Comparison of ENCODE assay signal across 37 cellular contexts in the genomic region with DNA sequence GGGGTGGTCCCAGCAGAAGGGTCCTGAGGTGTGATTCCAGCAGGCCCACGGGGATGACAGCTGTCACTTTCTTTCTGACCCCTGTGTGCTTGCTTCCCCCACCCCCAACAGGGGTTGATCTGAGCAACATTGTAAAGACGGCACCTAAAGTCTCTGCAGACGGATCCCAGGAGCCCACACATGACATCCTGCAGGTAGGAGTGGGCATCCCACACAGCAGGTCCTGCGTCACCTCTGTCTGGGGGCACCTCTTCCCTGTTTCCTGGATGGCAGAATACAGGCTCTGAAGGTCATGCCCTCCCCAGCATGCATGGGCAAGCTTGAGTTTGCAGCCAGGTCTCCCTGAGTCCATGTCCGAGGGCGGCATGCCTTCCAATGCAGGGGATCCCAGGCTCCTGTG.
"Had no signal": no experiment of that assay in that cellular context is flagged by ENCODE, and none has a peak within 500 bp of the region (broad histone marks: within the 10 kb centered on the region; RNA-seq: fewer than 3 reads in every experiment).

No MANE protein-coding gene starts in this region.

- H3K27ac ChIP-seq: ascending aorta, cardiac muscle cell, WERI-Rb-1 had no signal

- H3K27ac Mint-ChIP-seq: activated CD4-positive, alpha-beta memory T cell treated with anti-CD3 and anti-CD28 coated beads, Interleukin-2, amount 10 ng/mL, durations not matched to agents 7 days and 5 days; activated CD4-positive, alpha-beta T cell treated with anti-CD3 and anti-CD28 coated beads for 36 hours; activated CD4-positive, alpha-beta T cell treated with anti-CD3 and anti-CD28 coated beads, Interleukin-2, amount 10 ng/mL, durations not matched to agents 7 days and 5 days; activated CD8-positive, alpha-beta memory T cell treated with anti-CD3 and anti-CD28 coated beads, Interleukin-2, amount 10 ng/mL, durations not matched to agents 7 days and 5 days; activated CD8-positive, alpha-beta T cell treated with anti-CD3 and anti-CD28 coated beads, Interleukin-2, amount 10 ng/mL, durations not matched to agents 7 days and 5 days; activated naive CD4-positive, alpha-beta T cell treated with anti-CD3 and anti-CD28 coated beads, Interleukin-2, amount 10 ng/mL, durations not matched to agents 7 days and 5 days; activated naive CD4-positive, alpha-beta T cell treated with anti-CD3 and anti-CD28 coated beads, Interleukin-2, amount 50 U/mL, for 24 hours; activated naive CD8-positive, alpha-beta T cell; activated naive CD8-positive, alpha-beta T cell treated with anti-CD3 and anti-CD28 coated beads, Interleukin-2, amount 10 ng/mL, durations not matched to agents 7 days and 5 days; activated naive CD8-positive, alpha-beta T cell treated with anti-CD3 and anti-CD28 coated beads, Interleukin-2, amount 50 U/mL, for 24 hours; activated T-cell treated with anti-CD3 and anti-CD28 coated beads, Interleukin-2, amount 50 U/mL, for 24 hours; activated T-helper 2 cell treated with anti-CD3 and anti-CD28 coated beads, Interferon-gamma antibody, Interleukin-2, Interleukin-4, amounts not matched to agents 10 μg/mL and 5 μg/mL and 100 μg/mL, durations not matched to agents 14 hours and 24 hours and 36 hours; brain; T-helper 1 cell treated with Interleukin-12 subunit alpha and Interleukin-12 subunit beta and Interleukin-4 antibody, amounts not matched to agents 30 μg/mL and 1 μg/mL, for 36 hours; T-helper 2 cell treated with Interferon-gamma antibody and Interleukin-4, amounts not matched to agents 5 μg/mL and 100 μg/mL, for 36 hours; WTC11 had no signal

- H3K4me3 Mint-ChIP-seq: activated CD4-positive, alpha-beta memory T cell treated with anti-CD3 and anti-CD28 coated beads, Interleukin-2, amount 10 ng/mL, durations not matched to agents 7 days and 5 days; activated CD4-positive, alpha-beta T cell treated with anti-CD3 and anti-CD28 coated beads for 36 hours; activated CD4-positive, alpha-beta T cell treated with anti-CD3 and anti-CD28 coated beads, Interleukin-2, amount 10 ng/mL, durations not matched to agents 7 days and 5 days; activated CD8-positive, alpha-beta memory T cell treated with anti-CD3 and anti-CD28 coated beads, Interleukin-2, amount 10 ng/mL, durations not matched to agents 7 days and 5 days; activated CD8-positive, alpha-beta T cell treated with anti-CD3 and anti-CD28 coated beads, Interleukin-2, amount 10 ng/mL, durations not matched to agents 7 days and 5 days; activated naive CD4-positive, alpha-beta T cell treated with anti-CD3 and anti-CD28 coated beads, Interleukin-2, amount 10 ng/mL, durations not matched to agents 7 days and 5 days; activated naive CD4-positive, alpha-beta T cell treated with anti-CD3 and anti-CD28 coated beads, Interleukin-2, amount 50 U/mL, for 24 hours; activated naive CD8-positive, alpha-beta T cell; activated naive CD8-positive, alpha-beta T cell treated with anti-CD3 and anti-CD28 coated beads, Interleukin-2, amount 10 ng/mL, durations not matched to agents 7 days and 5 days; activated naive CD8-positive, alpha-beta T cell treated with anti-CD3 and anti-CD28 coated beads, Interleukin-2, amount 50 U/mL, for 24 hours; activated T-cell treated with anti-CD3 and anti-CD28 coated beads, Interleukin-2, amount 50 U/mL, for 24 hours; brain; central memory CD8-positive, alpha-beta T cell; T-helper 1 cell treated with Interleukin-12 subunit alpha and Interleukin-12 subunit beta and Interleukin-4 antibody, amounts not matched to agents 30 μg/mL and 1 μg/mL, for 36 hours; T-helper 2 cell treated with Interferon-gamma antibody and Interleukin-4, amounts not matched to agents 5 μg/mL and 100 μg/mL, for 36 hours; WTC11 had no signal

- H3K27me3 ChIP-seq: ascending aorta, cardiac muscle cell had no signal

- H3K4me1 Mint-ChIP-seq: brain, WTC11 had no signal

- H3K27me3 Mint-ChIP-seq: activated CD4-positive, alpha-beta memory T cell treated with anti-CD3 and anti-CD28 coated beads, Interleukin-2, amount 10 ng/mL, durations not matched to agents 7 days and 5 days; activated CD4-positive, alpha-beta T cell treated with anti-CD3 and anti-CD28 coated beads for 36 hours; activated CD4-positive, alpha-beta T cell treated with anti-CD3 and anti-CD28 coated beads, Interleukin-2, amount 10 ng/mL, durations not matched to agents 7 days and 5 days; activated CD8-positive, alpha-beta memory T cell treated with anti-CD3 and anti-CD28 coated beads, Interleukin-2, amount 10 ng/mL, durations not matched to agents 7 days and 5 days; activated naive CD4-positive, alpha-beta T cell treated with anti-CD3 and anti-CD28 coated beads, Interleukin-2, amount 10 ng/mL, durations not matched to agents 7 days and 5 days; activated naive CD4-positive, alpha-beta T cell treated with anti-CD3 and anti-CD28 coated beads, Interleukin-2, amount 50 U/mL, for 24 hours; activated naive CD8-positive, alpha-beta T cell; activated naive CD8-positive, alpha-beta T cell treated with anti-CD3 and anti-CD28 coated beads, Interleukin-2, amount 10 ng/mL, durations not matched to agents 7 days and 5 days; activated naive CD8-positive, alpha-beta T cell treated with anti-CD3 and anti-CD28 coated beads, Interleukin-2, amount 50 U/mL, for 24 hours; activated T-cell treated with anti-CD3 and anti-CD28 coated beads, Interleukin-2, amount 50 U/mL, for 24 hours; brain; central memory CD8-positive, alpha-beta T cell had no signal

- H3K4me3 ChIP-seq: ascending aorta, cardiac muscle cell had no signal

- ATAC-seq: activated CD4-positive, alpha-beta T cell treated with anti-CD3 and anti-CD28 coated beads for 36 hours; activated CD4-positive, CD25-positive, alpha-beta regulatory T cell treated with anti-CD3 and anti-CD28 coated beads, Interleukin-2, amount 50 U/mL, for 24 hours; activated CD8-positive, alpha-beta memory T cell treated with anti-CD3 and anti-CD28 coated beads, Interleukin-2, amount 10 ng/mL, durations not matched to agents 7 days and 5 days; activated naive CD8-positive, alpha-beta T cell treated with anti-CD3 and anti-CD28 coated beads, Interleukin-2, amount 50 U/mL, for 24 hours; WTC11 had no signal

- DNase-seq: activated CD4-positive, alpha-beta memory T cell treated with anti-CD3 and anti-CD28 coated beads, Interleukin-2, amount 10 ng/mL, durations not matched to agents 7 days and 5 days; activated CD4-positive, alpha-beta T cell treated with anti-CD3 and anti-CD28 coated beads for 1 hour; activated CD4-positive, alpha-beta T cell treated with anti-CD3 and anti-CD28 coated beads for 36 hours; activated CD4-positive, alpha-beta T cell treated with anti-CD3 and anti-CD28 coated beads for 48 hours; activated CD4-positive, alpha-beta T cell treated with anti-CD3 and anti-CD28 coated beads, Interleukin-2, amount 10 ng/mL, durations not matched to agents 7 days and 5 days; activated CD4-positive, alpha-beta T cell treated with anti-CD3 and anti-CD28 coated beads, Interleukin-2, amount 50 U/mL, for 48 hours; activated CD4-positive, CD25-positive, alpha-beta regulatory T cell; activated CD8-positive, alpha-beta memory T cell treated with anti-CD3 and anti-CD28 coated beads for 24 hours; activated CD8-positive, alpha-beta memory T cell treated with anti-CD3 and anti-CD28 coated beads, Interleukin-2, amount 10 ng/mL, durations not matched to agents 7 days and 5 days; activated CD8-positive, alpha-beta memory T cell treated with anti-CD3 and anti-CD28 coated beads, Interleukin-2, amount 50 U/mL, for 48 hours; activated CD8-positive, alpha-beta T cell treated with anti-CD3 and anti-CD28 coated beads, Interleukin-2, amount 10 ng/mL, durations not matched to agents 7 days and 5 days; activated effector memory CD4-positive, alpha-beta T cell treated with Interleukin-2 at 50 U/mL for 16 hours; activated gamma-delta T cell; activated naive CD4-positive, alpha-beta T cell treated with anti-CD3 and anti-CD28 coated beads, Interleukin-2, amount 10 ng/mL, durations not matched to agents 7 days and 5 days; activated naive CD4-positive, alpha-beta T cell treated with Interleukin-2 at 50 U/mL for 16 hours; activated naive CD8-positive, alpha-beta T cell treated with anti-CD3 and anti-CD28 coated beads, Interleukin-2, amount 10 ng/mL, durations not matched to agents 7 days and 5 days; activated naive CD8-positive, alpha-beta T cell treated with anti-CD3 and anti-CD28 coated beads, Interleukin-2, amount 50 U/mL, for 24 hours; activated T-cell treated with anti-CD3 and anti-CD28 coated beads, Interleukin-2, amount 50 U/mL, for 24 hours; activated T-cell treated with anti-CD3 and anti-CD28 coated beads, Interleukin-2, amount 50 U/mL, for 48 hours; amygdala; anterior cingulate cortex; cerebellar nuclear complex; T-helper 1 cell; T-helper 2 cell; T-helper 9 cell; WERI-Rb-1 had no signal

- H3K9me3 Mint-ChIP-seq: activated CD4-positive, alpha-beta memory T cell treated with anti-CD3 and anti-CD28 coated beads, Interleukin-2, amount 10 ng/mL, durations not matched to agents 7 days and 5 days; activated CD4-positive, alpha-beta T cell treated with anti-CD3 and anti-CD28 coated beads, Interleukin-2, amount 10 ng/mL, durations not matched to agents 7 days and 5 days; activated naive CD4-positive, alpha-beta T cell treated with anti-CD3 and anti-CD28 coated beads, Interleukin-2, amount 10 ng/mL, durations not matched to agents 7 days and 5 days; activated naive CD4-positive, alpha-beta T cell treated with anti-CD3 and anti-CD28 coated beads, Interleukin-2, amount 50 U/mL, for 24 hours; activated naive CD8-positive, alpha-beta T cell treated with anti-CD3 and anti-CD28 coated beads, Interleukin-2, amount 10 ng/mL, durations not matched to agents 7 days and 5 days; activated naive CD8-positive, alpha-beta T cell treated with anti-CD3 and anti-CD28 coated beads, Interleukin-2, amount 50 U/mL, for 24 hours; activated T-cell treated with anti-CD3 and anti-CD28 coated beads, Interleukin-2, amount 50 U/mL, for 24 hours; activated T-helper 2 cell treated with anti-CD3 and anti-CD28 coated beads, Interferon-gamma antibody, Interleukin-2, Interleukin-4, amounts not matched to agents 10 μg/mL and 5 μg/mL and 100 μg/mL, durations not matched to agents 14 hours and 24 hours and 36 hours; brain; central memory CD8-positive, alpha-beta T cell; T-helper 1 cell treated with Interleukin-12 subunit alpha and Interleukin-12 subunit beta and Interleukin-4 antibody, amounts not matched to agents 30 μg/mL and 1 μg/mL, for 36 hours; T-helper 2 cell treated with Interferon-gamma antibody and Interleukin-4, amounts not matched to agents 5 μg/mL and 100 μg/mL, for 36 hours; WTC11 had no signal
